In genomic region chr6:157106487-157106886, GRCh38 we compare ENCODE assay signal across 11 cellular contexts.
A peak's percentile ranks its signal among the peaks of the same experiment; 100 is the strongest.
DNase-seq lines count a peak whose midpoint lies in the region; ATAC-seq and TF ChIP-seq lines count a peak whose summit lies in the region.
"Had no signal": no experiment of that assay in that cellular context is flagged by ENCODE, and none has a peak within 500 bp of the region (broad histone marks: within the 10 kb centered on the region; RNA-seq: fewer than 3 reads in every experiment).

No MANE protein-coding gene starts in this region.

- intact Hi-C loops in Panc1 (cut with micrococcal nuclease; ENCODE audit: unreplicated experiment), result no loop called here
- intact Hi-C loops in gastrocnemius medialis (cut with DNase I; ENCODE audit: low total_unique reads), result no loop called here

- peak; percentile 31 for ATAC-seq in activated CD8-positive, alpha-beta memory T cell treated with anti-CD3 and anti-CD28 coated beads, Interleukin-2, amount 10 ng/mL, durations not matched to agents 7 days and 5 days
- ATAC-seq in Panc1 (peak; percentile 67; the same call in 1 of the 2 replicates), gastrocnemius medialis (peak; percentile 86 to 96), HG02571 (IDR thresholded peaks at IDR 0.05; ENCODE audit: unreplicated experiment) (no peak), HG03095 (IDR thresholded peaks at IDR 0.05; ENCODE audit: unreplicated experiment) (no peak)

- H3K4me3 ChIP-seq in Panc1 (ENCODE audit: low read depth in 2 of 2, low read length in 2 of 2) (no peak overlapping the region), epithelial cell of proximal tubule (ENCODE audit: low read depth, low read length) (no peak overlapping the region), gastrocnemius medialis (no peak overlapping the region)
- H3K4me3 ChIP-seq: right lobe of liver, thoracic aorta had no signal

- no peaks in the 10 kb centered on the region; the same call in 1 of the 2 replicates for H3K36me3 ChIP-seq in Panc1 (ENCODE audit: control insufficient read depth, insufficient read depth, low read length)
- no peaks in the 10 kb centered on the region for H3K36me3 ChIP-seq in gastrocnemius medialis
- H3K36me3 ChIP-seq: thoracic aorta had no signal

- TF ChIP-seq POLR2A in gastrocnemius medialis (IDR thresholded peaks at IDR 0.05), result no peak

- TF ChIP-seq CTCF in Panc1 (IDR thresholded peaks at IDR 0.05), result no peak
- no peak for TF ChIP-seq CTCF in epithelial cell of proximal tubule (conservative IDR thresholded peaks at IDR 0.05; ENCODE audit: low read depth, low read length)
- TF ChIP-seq CTCF in gastrocnemius medialis (IDR thresholded peaks at IDR 0.05 in 4 of 5, conservative IDR thresholded peaks at IDR 0.05 in 1 of 5), result no peak

- no peak overlapping the region for H3K4me3 Mint-ChIP-seq in activated CD8-positive, alpha-beta memory T cell treated with anti-CD3 and anti-CD28 coated beads, Interleukin-2, amount 10 ng/mL, durations not matched to agents 7 days and 5 days
- H3K4me3 Mint-ChIP-seq: CD14-positive monocyte had no signal

- in situ Hi-C loops in Panc1 (cut with HindIII; ENCODE audit: low pct_unique_long_range_greater_than_20kb, low sequenced_read_pairs) (no loop called here), gastrocnemius medialis (cut with MboI; ENCODE audit: low sequenced_read_pairs in 4 of 4) (no loop called here)

- H3K27ac ChIP-seq in Panc1 (ENCODE audit: low read length), result no peak overlapping the region
- peak overlapping the region in 3 of 4 donors; percentile 29 to 58 (median 43) for H3K27ac ChIP-seq in gastrocnemius medialis
- H3K27ac ChIP-seq: right lobe of liver, thoracic aorta had no signal

- no peaks in the 10 kb centered on the region for H3K9me3 Mint-ChIP-seq in activated CD8-positive, alpha-beta memory T cell treated with anti-CD3 and anti-CD28 coated beads, Interleukin-2, amount 10 ng/mL, durations not matched to agents 7 days and 5 days (ENCODE audit: low read depth)
- H3K9me3 Mint-ChIP-seq: CD14-positive monocyte had no signal

- H3K27ac Mint-ChIP-seq in activated CD8-positive, alpha-beta memory T cell treated with anti-CD3 and anti-CD28 coated beads, Interleukin-2, amount 10 ng/mL, durations not matched to agents 7 days and 5 days, result no peak overlapping the region

- H3K4me1 ChIP-seq in Panc1 (ENCODE audit: control insufficient read depth, insufficient read depth, low read length) (peaks cover 10% of the 10 kb centered on the region), gastrocnemius medialis (peaks cover 21 to 27% of the 10 kb centered on the region in 2 donors)
- H3K4me1 ChIP-seq: right lobe of liver had no signal

- POLR2A ChIA-PET in Panc1 (lab: Charles Lee), result no interaction called here

- BruUV-seq in Panc1 (replicated peaks; lab: Mats Ljungman, UMichigan), result no TSS peak

- H3K9me3 ChIP-seq in Panc1 (ENCODE audit: control insufficient read depth, insufficient read depth, low read depth, low read length), result no peaks in the 10 kb centered on the region
- H3K9me3 ChIP-seq in gastrocnemius medialis, result no peaks in the 10 kb centered on the region
- H3K9me3 ChIP-seq: right lobe of liver, thoracic aorta had no signal

- peaks cover 18% of the 10 kb centered on the region for H3K36me3 Mint-ChIP-seq in activated CD8-positive, alpha-beta memory T cell treated with anti-CD3 and anti-CD28 coated beads, Interleukin-2, amount 10 ng/mL, durations not matched to agents 7 days and 5 days

- peaks cover 37% of the 10 kb centered on the region for H3K4me1 Mint-ChIP-seq in activated CD8-positive, alpha-beta memory T cell treated with anti-CD3 and anti-CD28 coated beads, Interleukin-2, amount 10 ng/mL, durations not matched to agents 7 days and 5 days

- no peak for DNase-seq in activated CD8-positive, alpha-beta memory T cell treated with anti-CD3 and anti-CD28 coated beads, Interleukin-2, amount 10 ng/mL, durations not matched to agents 7 days and 5 days
- no peak for DNase-seq in activated CD8-positive, alpha-beta memory T cell treated with anti-CD3 and anti-CD28 coated beads for 24 hours
- peak; percentile 17 for DNase-seq in Panc1 (ENCODE audit: low read depth, low spot score)
- DNase-seq in epithelial cell of proximal tubule (ENCODE audit: low read depth), result peak; percentile 33
- peak in 1 of 2 donors; percentile 32 for DNase-seq in gastrocnemius medialis
- DNase-seq in NCI-H2227 treated with DMSO at 0.1 percent for 48 hours (lab: John Stamatoyannopoulos, UW), result no peak
- DNase-seq: right lobe of liver had no signal

- no peaks in the 10 kb centered on the region for H3K27me3 Mint-ChIP-seq in activated CD8-positive, alpha-beta memory T cell treated with anti-CD3 and anti-CD28 coated beads, Interleukin-2, amount 10 ng/mL, durations not matched to agents 7 days and 5 days

- H3K27me3 ChIP-seq in Panc1 (ENCODE audit: control insufficient read depth, insufficient read depth, low read length) (no peaks in the 10 kb centered on the region), gastrocnemius medialis (no peaks in the 10 kb centered on the region)
- H3K27me3 ChIP-seq: right lobe of liver had no signal

- CTCF ChIA-PET in activated CD8-positive, alpha-beta memory T cell treated with anti-CD3 and anti-CD28 coated beads, Interleukin-2, amount 10 ng/mL, durations not matched to agents 7 days and 5 days (lab: Charles Lee), result no interaction called here
- CTCF ChIA-PET in Panc1 (lab: Charles Lee), result no interaction called here

Comparison
In these comparisons a context has a peak if more than half of its experiments do, and no peak if none do; other contexts are left out.
1. ATAC-seq: peak in activated CD8-positive, alpha-beta memory T cell treated with anti-CD3 and anti-CD28 coated beads, Interleukin-2, amount 10 ng/mL, durations not matched to agents 7 days and 5 days (single experiment), Panc1 (single experiment) and gastrocnemius medialis (2 of 2); none in HG02571 (single experiment) and HG03095 (single experiment).
2. DNase-seq: peak in Panc1 (single experiment) and epithelial cell of proximal tubule (single experiment); none in activated CD8-positive, alpha-beta memory T cell treated with anti-CD3 and anti-CD28 coated beads, Interleukin-2, amount 10 ng/mL, durations not matched to agents 7 days and 5 days (single experiment), activated CD8-positive, alpha-beta memory T cell treated with anti-CD3 and anti-CD28 coated beads for 24 hours (single experiment) and NCI-H2227 treated with DMSO at 0.1 percent for 48 hours (single experiment).